ENCODE assay signal across 15 cellular contexts in the genomic region with DNA sequence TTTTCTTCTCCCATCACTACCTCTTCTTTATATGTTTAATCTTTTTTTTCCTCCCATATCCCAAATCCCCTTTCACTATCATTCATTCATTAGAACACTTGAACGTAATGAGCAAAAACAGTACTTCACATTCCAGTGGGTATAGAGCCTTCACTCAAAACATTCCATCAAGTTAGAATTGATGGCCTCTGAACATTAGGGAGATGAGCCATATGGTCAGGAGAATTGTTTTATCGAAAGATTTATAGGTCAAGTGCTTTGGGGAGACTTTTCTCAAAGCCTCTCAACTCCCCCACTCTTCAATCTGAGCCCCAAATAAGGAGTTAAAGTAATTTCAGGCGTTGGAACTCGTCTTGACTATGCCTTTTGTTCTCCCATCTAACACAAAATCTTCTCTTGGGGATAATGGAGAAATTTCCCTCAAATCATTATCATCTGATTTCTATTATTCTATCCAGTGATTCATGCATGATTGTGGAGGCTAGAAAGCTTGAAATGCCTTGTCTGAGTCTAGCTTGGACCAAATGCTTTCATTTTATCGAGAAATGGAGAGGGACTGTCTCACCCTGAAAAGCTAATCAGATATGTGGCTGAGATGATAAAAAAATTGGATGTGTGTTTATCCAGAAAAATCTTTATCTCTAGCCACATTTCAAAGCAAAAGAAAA.
"Had no signal": no experiment of that assay in that cellular context is flagged by ENCODE, and none has a peak within 500 bp of the region (broad histone marks: within the 10 kb centered on the region; RNA-seq: fewer than 3 reads in every experiment).

No MANE protein-coding gene starts in this region.

- H3K9me3 Mint-ChIP-seq: activated T-helper 2 cell treated with anti-CD3 and anti-CD28 coated beads, Interferon-gamma antibody, Interleukin-2, Interleukin-4, amounts not matched to agents 10 μg/mL and 5 μg/mL and 100 μg/mL, durations not matched to agents 14 hours and 24 hours and 36 hours; stimulated activated memory B cell treated with anti-CD40 and anti-IgM and Interleukin-4, amounts not matched to agents 10 μg/mL and 1 μg/mL and 100 μg/mL, for 72 hours had no signal

- H3K4me1 ChIP-seq: body of pancreas, parathyroid adenoma had no signal

- H3K27ac ChIP-seq: adrenal gland, body of pancreas, esophagus squamous epithelium, lower lobe of right lung, parathyroid adenoma, tibial artery, VCaP had no signal

- H3K27ac Mint-ChIP-seq: activated T-helper 2 cell treated with anti-CD3 and anti-CD28 coated beads, Interferon-gamma antibody, Interleukin-2, Interleukin-4, amounts not matched to agents 10 μg/mL and 5 μg/mL and 100 μg/mL, durations not matched to agents 14 hours and 24 hours and 36 hours; stimulated activated memory B cell treated with anti-CD40 and anti-IgM and Interleukin-4, amounts not matched to agents 10 μg/mL and 1 μg/mL and 100 μg/mL, for 72 hours had no signal

- H2AFZ ChIP-seq: parathyroid adenoma had no signal

- H3K4me3 ChIP-seq: adrenal gland, body of pancreas, esophagus squamous epithelium, lower lobe of right lung, tibial artery had no signal

- H3K4me3 Mint-ChIP-seq: stimulated activated memory B cell treated with anti-CD40 and anti-IgM and Interleukin-4, amounts not matched to agents 10 μg/mL and 1 μg/mL and 100 μg/mL, for 72 hours had no signal

- H3K27me3 ChIP-seq: adrenal gland, body of pancreas, tibial artery had no signal

- H3K36me3 ChIP-seq: adrenal gland, esophagus squamous epithelium, lower lobe of right lung, tibial artery had no signal

- H3K9me3 ChIP-seq: adrenal gland, body of pancreas, esophagus squamous epithelium, lower lobe of right lung, tibial artery had no signal

- H3K4me1 Mint-ChIP-seq: stimulated activated memory B cell treated with anti-CD40 and anti-IgM and Interleukin-4, amounts not matched to agents 10 μg/mL and 1 μg/mL and 100 μg/mL, for 72 hours had no signal

- H3K36me3 Mint-ChIP-seq: stimulated activated memory B cell treated with anti-CD40 and anti-IgM and Interleukin-4, amounts not matched to agents 10 μg/mL and 1 μg/mL and 100 μg/mL, for 72 hours had no signal

- DNase-seq: activated CD4-positive, alpha-beta T cell treated with anti-CD3 and anti-CD28 coated beads, Interleukin-2, amount 50 U/mL, for 48 hours; activated naive CD4-positive, alpha-beta T cell treated with anti-CD3 and anti-CD28 coated beads, Interleukin-2, amount 50 U/mL, for 16 hours; adrenal gland; body of pancreas; cerebellar nuclear complex; effector CD8-positive, alpha-beta T cell; esophagus squamous epithelium; left colon; lower lobe of right lung; T1000; tibial artery had no signal

- H3K9ac ChIP-seq: parathyroid adenoma had no signal
